Comparison of ENCODE assay signal across 32 cellular contexts in genomic region chr10:111565542-111565941, GRCh38.
"Had no signal": no experiment of that assay in that cellular context is flagged by ENCODE, and none has a peak within 500 bp of the region (broad histone marks: within the 10 kb centered on the region; RNA-seq: fewer than 3 reads in every experiment).

No MANE protein-coding gene starts in this region.

- H3K4me1 ChIP-seq: ascending aorta, SJSA1 had no signal

- H3K9me3 Mint-ChIP-seq: activated naive CD4-positive, alpha-beta T cell treated with anti-CD3 and anti-CD28 coated beads, Interleukin-2, amount 50 U/mL, for 24 hours; activated naive CD8-positive, alpha-beta T cell treated with anti-CD3 and anti-CD28 coated beads, Interleukin-2, amount 10 ng/mL, durations not matched to agents 7 days and 5 days; activated T-cell treated with anti-CD3 and anti-CD28 coated beads, Interleukin-2, amount 50 U/mL, for 24 hours; activated T-helper 2 cell treated with anti-CD3 and anti-CD28 coated beads, Interferon-gamma antibody, Interleukin-2, Interleukin-4, amounts not matched to agents 10 μg/mL and 5 μg/mL and 100 μg/mL, durations not matched to agents 14 hours and 24 hours and 36 hours; central memory CD8-positive, alpha-beta T cell; T-cell had no signal

- H3K4me1 Mint-ChIP-seq: activated naive CD4-positive, alpha-beta T cell treated with anti-CD3 and anti-CD28 coated beads, Interleukin-2, amount 50 U/mL, for 24 hours; activated naive CD8-positive, alpha-beta T cell treated with anti-CD3 and anti-CD28 coated beads, Interleukin-2, amount 10 ng/mL, durations not matched to agents 7 days and 5 days; central memory CD8-positive, alpha-beta T cell; T-cell; T-helper 17 cell had no signal

- H3K4me3 ChIP-seq: ascending aorta, cardiac muscle cell, SJSA1 had no signal

- H3K27ac ChIP-seq: ascending aorta, cardiac muscle cell, SJSA1, VCaP had no signal

- H3K27me3 Mint-ChIP-seq: activated naive CD8-positive, alpha-beta T cell treated with anti-CD3 and anti-CD28 coated beads, Interleukin-2, amount 10 ng/mL, durations not matched to agents 7 days and 5 days had no signal

- H3K27ac Mint-ChIP-seq: activated CD8-positive, alpha-beta T cell treated with anti-CD3 and anti-CD28 coated beads, Interleukin-2, amount 10 ng/mL, durations not matched to agents 7 days and 5 days; activated naive CD4-positive, alpha-beta T cell treated with anti-CD3 and anti-CD28 coated beads, Interleukin-2, amount 50 U/mL, for 24 hours; activated naive CD8-positive, alpha-beta T cell treated with anti-CD3 and anti-CD28 coated beads, Interleukin-2, amount 10 ng/mL, durations not matched to agents 7 days and 5 days; activated T-cell treated with anti-CD3 and anti-CD28 coated beads, Interleukin-2, amount 50 U/mL, for 24 hours; activated T-helper 2 cell treated with anti-CD3 and anti-CD28 coated beads, Interferon-gamma antibody, Interleukin-2, Interleukin-4, amounts not matched to agents 10 μg/mL and 5 μg/mL and 100 μg/mL, durations not matched to agents 14 hours and 24 hours and 36 hours; T-cell; T-helper 17 cell had no signal

- H3K9me3 ChIP-seq: ascending aorta, SJSA1 had no signal

- H3K36me3 Mint-ChIP-seq: activated naive CD4-positive, alpha-beta T cell treated with anti-CD3 and anti-CD28 coated beads, Interleukin-2, amount 50 U/mL, for 24 hours; activated naive CD8-positive, alpha-beta T cell treated with anti-CD3 and anti-CD28 coated beads, Interleukin-2, amount 10 ng/mL, durations not matched to agents 7 days and 5 days; T-cell had no signal

- H3K4me3 Mint-ChIP-seq: activated CD8-positive, alpha-beta T cell treated with anti-CD3 and anti-CD28 coated beads, Interleukin-2, amount 10 ng/mL, durations not matched to agents 7 days and 5 days; activated naive CD4-positive, alpha-beta T cell treated with anti-CD3 and anti-CD28 coated beads, Interleukin-2, amount 50 U/mL, for 24 hours; activated naive CD8-positive, alpha-beta T cell treated with anti-CD3 and anti-CD28 coated beads, Interleukin-2, amount 10 ng/mL, durations not matched to agents 7 days and 5 days; activated T-cell treated with anti-CD3 and anti-CD28 coated beads, Interleukin-2, amount 50 U/mL, for 24 hours; central memory CD8-positive, alpha-beta T cell; T-cell; T-helper 17 cell had no signal

- DNase-seq: activated CD4-positive, alpha-beta T cell treated with anti-CD3 and anti-CD28 coated beads for 1 hour; activated CD4-positive, alpha-beta T cell treated with anti-CD3 and anti-CD28 coated beads for 48 hours; activated CD4-positive, alpha-beta T cell treated with anti-CD3 and anti-CD28 coated beads, Interleukin-2, amount 50 U/mL, for 48 hours; activated CD4-positive, CD25-positive, alpha-beta regulatory T cell; activated CD8-positive, alpha-beta T cell treated with anti-CD3 and anti-CD28 coated beads, Interleukin-2, amount 10 ng/mL, durations not matched to agents 7 days and 5 days; activated gamma-delta T cell; activated naive CD4-positive, alpha-beta T cell treated with Interleukin-2 at 50 U/mL for 16 hours; activated naive CD8-positive, alpha-beta T cell treated with anti-CD3 and anti-CD28 coated beads, Interleukin-2, amount 10 ng/mL, durations not matched to agents 7 days and 5 days; activated T-cell treated with anti-CD3 and anti-CD28 coated beads, Interleukin-2, amount 50 U/mL, for 24 hours; amygdala; Karpas-422; NCI-H1048; NCI-H1105 treated with DMSO at 0.1 percent for 48 hours; NCI-H1436; NCI-H1694; NCI-H1930; NCI-H2081 treated with DMSO at 0.1 percent for 48 hours; NCI-H345; NCI-H524 treated with DMSO at 0.1 percent for 48 hours; RPMI8226; SHP77 treated with DMSO at 0.1 percent for 48 hours; T-cell; T-helper 17 cell had no signal

- H3K36me3 ChIP-seq: ascending aorta, cardiac muscle cell, SJSA1 had no signal

- H3K27me3 ChIP-seq: ascending aorta, cardiac muscle cell, SJSA1 had no signal

- ATAC-seq: activated CD8-positive, alpha-beta T cell treated with anti-CD3 and anti-CD28 coated beads, Interleukin-2, amount 10 ng/mL, durations not matched to agents 7 days and 5 days; Panc1; SK-N-SH treated with all-trans-retinoic acid at 6 μM for 48 hours; T-cell; T-helper 17 cell had no signal
